ENCODE assay signal across 7 cellular contexts in the genomic region with DNA sequence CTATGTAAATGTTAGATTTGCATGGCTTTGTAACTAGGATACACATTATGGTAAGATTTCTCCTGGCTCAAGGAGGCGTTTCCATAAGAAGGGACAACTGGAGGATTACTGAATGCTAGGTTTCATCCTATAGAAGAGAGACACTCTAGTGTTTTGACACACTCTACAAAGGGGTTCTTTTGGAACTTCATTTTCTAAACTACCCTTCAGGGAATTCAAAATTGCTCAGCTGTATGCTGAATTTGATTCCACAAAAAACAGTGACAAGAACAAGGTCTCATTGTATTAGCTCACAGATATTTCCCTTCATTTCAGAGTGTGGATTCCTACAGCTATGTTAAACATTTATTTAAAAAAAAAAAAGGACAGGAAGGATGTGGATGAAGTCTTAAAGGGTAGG.
"Had no signal": no experiment of that assay in that cellular context is flagged by ENCODE, and none has a peak within 500 bp of the region (broad histone marks: within the 10 kb centered on the region; RNA-seq: fewer than 3 reads in every experiment).

No MANE protein-coding gene starts in this region.

- H3K4me3 Mint-ChIP-seq: HFFc6 had no signal

- DNase-seq: GOT3, H7, HFFc6, IMR-90 had no signal

- ATAC-seq: HCT116, K562 had no signal

- H3K27ac Mint-ChIP-seq: HFFc6 had no signal

- H3K4me3 ChIP-seq: HAP-1, K562 had no signal

- H3K36me3 ChIP-seq: HAP-1 had no signal
